ENCODE assay signal across 8 cellular contexts in the genomic region with DNA sequence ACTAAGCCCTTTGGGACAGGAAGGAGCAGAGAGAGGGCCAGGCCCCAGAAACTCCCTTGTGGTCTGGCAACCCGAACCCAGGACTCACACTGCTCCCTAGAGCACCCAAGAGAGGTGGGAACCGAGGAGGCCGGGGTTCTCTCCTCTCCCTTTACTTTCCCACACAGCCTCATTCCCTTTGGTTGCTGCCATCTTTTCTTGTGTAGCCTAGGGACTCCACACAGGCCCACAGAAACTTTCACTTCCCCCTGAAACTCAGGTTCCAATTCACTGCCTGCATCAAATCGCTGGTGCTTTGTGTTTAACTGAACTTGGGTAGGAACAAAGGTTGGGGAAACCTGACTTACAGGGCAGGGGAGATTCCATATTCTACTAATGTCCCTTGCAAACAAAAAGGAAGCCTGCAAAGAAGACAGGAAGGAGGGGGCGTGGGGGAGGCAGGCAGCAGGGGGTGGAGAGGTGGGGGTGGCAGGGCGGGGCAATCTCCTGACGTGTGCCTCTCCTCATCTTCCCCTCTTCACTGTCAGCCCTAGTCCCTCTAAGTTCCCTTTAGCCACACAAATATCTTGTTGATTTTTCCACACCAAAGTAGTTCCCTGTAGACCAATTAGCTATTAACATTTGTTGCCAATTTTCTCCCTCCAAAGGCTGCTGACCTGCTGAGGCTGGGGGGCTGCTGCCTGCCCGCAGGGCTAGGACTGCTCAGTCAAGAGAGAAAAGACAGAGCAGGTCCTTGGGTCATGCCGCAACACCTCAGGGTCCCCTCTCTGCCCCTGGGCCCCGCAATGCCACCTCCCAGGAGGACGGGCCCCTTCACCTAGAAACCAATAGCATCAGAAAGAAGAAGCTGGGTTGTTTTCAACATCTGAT. TPM values are rescaled to one million over a fixed set of nuclear protein-coding genes. Genes with fewer than 3 reads are reported as not detected.
DNase-seq lines count a peak whose midpoint lies in the region; ATAC-seq and TF ChIP-seq lines count a peak whose summit lies in the region.

No MANE protein-coding gene starts in this region.

- ATAC-seq in GM21723 (IDR thresholded peaks at IDR 0.05; ENCODE audit: unreplicated experiment): peak; percentile 48
- peak; percentile 54 for ATAC-seq in activated CD8-positive, alpha-beta T cell treated with anti-CD3 and anti-CD28 coated beads, Interleukin-2, amount 10 ng/mL, durations not matched to agents 7 days and 5 days

- H3K9me3 Mint-ChIP-seq in activated CD8-positive, alpha-beta T cell treated with anti-CD3 and anti-CD28 coated beads, Interleukin-2, amount 10 ng/mL, durations not matched to agents 7 days and 5 days (ENCODE audit: insufficient read depth): no peaks in the 10 kb centered on the region

- no peak overlapping the region for H3K9ac ChIP-seq in fibroblast of lung (ENCODE audit: insufficient read depth, low read length)

- peak overlapping the region; percentile 5 for H3K4me2 ChIP-seq in fibroblast of lung (ENCODE audit: extremely low read depth, insufficient read depth, low read length)

- H3K36me3 ChIP-seq in KOPT-K1 (ENCODE audit: insufficient read depth, low read length) (peaks cover 13% of the 10 kb centered on the region; the same call in 1 of the 2 replicates), fibroblast of lung (ENCODE audit: control insufficient read depth, insufficient read depth, low read length) (peaks cover 4% of the 10 kb centered on the region)

- H3K9me3 ChIP-seq in KOPT-K1 (ENCODE audit: insufficient read depth, low read length, poor library complexity, severe bottlenecking): no peaks in the 10 kb centered on the region
- H3K9me3 ChIP-seq in fibroblast of lung (ENCODE audit: control insufficient read depth, insufficient read depth, low read depth, low read length): no peaks in the 10 kb centered on the region

- TF ChIP-seq CTCF in fibroblast of lung (conservative IDR thresholded peaks at IDR 0.05 in 1 of 2, IDR thresholded peaks at IDR 0.05 in 1 of 2; ENCODE audit: low read depth in 1 of 2, low read length in 2 of 2): no peak

- H3K79me2 ChIP-seq in fibroblast of lung (ENCODE audit: control insufficient read depth, insufficient read depth, low read length): peaks cover 26% of the 10 kb centered on the region

- CTCF ChIA-PET in activated CD8-positive, alpha-beta T cell treated with anti-CD3 and anti-CD28 coated beads, Interleukin-2, amount 10 ng/mL, durations not matched to agents 7 days and 5 days (lab: Charles Lee): interaction anchor here (1.5 kb wide), 1 partner anchor 21 kb away, joined by 4 read pairs; no protein-coding TSS in a partner anchor

- H3K4me1 ChIP-seq in fibroblast of lung (ENCODE audit: control insufficient read depth, extremely low read depth, insufficient read depth, low read length): peaks cover 34% of the 10 kb centered on the region

- DNase-seq in activated CD8-positive, alpha-beta T cell treated with anti-CD3 and anti-CD28 coated beads, Interleukin-2, amount 10 ng/mL, durations not matched to agents 7 days and 5 days: peak; percentile 64
- DNase-seq in fibroblast of lung (ENCODE audit: low read depth in 2 of 2) (no peak), NCI-H1092 treated with DMSO at 0.1 percent for 48 hours (lab: John Stamatoyannopoulos, UW) (no peak), NCI-H2196 treated with DMSO at 0.1 percent for 48 hours (lab: John Stamatoyannopoulos, UW; ENCODE audit: unreplicated experiment) (no peak)
- peak; percentile 51 to 66 for DNase-seq in stimulated activated CD4-positive, alpha-beta T cell treated with anti-CD3 and anti-CD28 coated beads, Interleukin-1b, Interleukin-23, amount 100 ng/mL, for 4 hours (ENCODE audit: low read depth in 2 of 2)

- H3K36me3 Mint-ChIP-seq in activated CD8-positive, alpha-beta T cell treated with anti-CD3 and anti-CD28 coated beads, Interleukin-2, amount 10 ng/mL, durations not matched to agents 7 days and 5 days (ENCODE audit: low read depth): peaks cover 16% of the 10 kb centered on the region

- H3K4me3 ChIP-seq in GM08714 (ENCODE audit: low read length) (peak overlapping the region; percentile 21; the same call in 1 of the 2 replicates), fibroblast of lung (replicated peaks in 1 of 4; ENCODE audit: control extremely low read depth in 1 of 4, insufficient read depth in 1 of 4, low read depth in 3 of 4, low read length in 4 of 4) (no peak overlapping the region)

- H3K27ac ChIP-seq in KOPT-K1 (ENCODE audit: low read depth, low read length, poor library complexity, severe bottlenecking) (peak overlapping the region; percentile 76), fibroblast of lung (ENCODE audit: insufficient read depth, low read length) (no peak overlapping the region)

- peak overlapping the region; percentile 90 for H3K27ac Mint-ChIP-seq in activated CD8-positive, alpha-beta T cell treated with anti-CD3 and anti-CD28 coated beads, Interleukin-2, amount 10 ng/mL, durations not matched to agents 7 days and 5 days

- H3K27me3 ChIP-seq in fibroblast of lung (ENCODE audit: control insufficient read depth, insufficient read depth, low read length): no peaks in the 10 kb centered on the region

- H3K27me3 Mint-ChIP-seq in activated CD8-positive, alpha-beta T cell treated with anti-CD3 and anti-CD28 coated beads, Interleukin-2, amount 10 ng/mL, durations not matched to agents 7 days and 5 days (ENCODE audit: low read depth): no peaks in the 10 kb centered on the region

- peaks cover 55% of the 10 kb centered on the region for H3K4me1 Mint-ChIP-seq in activated CD8-positive, alpha-beta T cell treated with anti-CD3 and anti-CD28 coated beads, Interleukin-2, amount 10 ng/mL, durations not matched to agents 7 days and 5 days (ENCODE audit: low read depth)

- H2AFZ ChIP-seq in fibroblast of lung (ENCODE audit: low read length): no peak overlapping the region

- peaks cover 1% of the 10 kb centered on the region for H4K20me1 ChIP-seq in fibroblast of lung (ENCODE audit: control insufficient read depth, extremely low read depth, insufficient read depth, low read length)

- H3K4me3 Mint-ChIP-seq in activated CD8-positive, alpha-beta T cell treated with anti-CD3 and anti-CD28 coated beads, Interleukin-2, amount 10 ng/mL, durations not matched to agents 7 days and 5 days: peak overlapping the region; percentile 53

- POLR2A ChIA-PET in activated CD8-positive, alpha-beta T cell treated with anti-CD3 and anti-CD28 coated beads, Interleukin-2, amount 10 ng/mL, durations not matched to agents 7 days and 5 days (lab: Charles Lee): interaction anchor here (1.1 to 1.5 kb wide), 2 partner anchors 21 to 50 kb away, joined by 4 read pairs; no protein-coding TSS in a partner anchor

RNA-seq across cellular contexts. Expression of a gene that starts 8.0 kb away (rescaled TPM):
- total RNA-seq in activated CD8-positive, alpha-beta T cell treated with anti-CD3 and anti-CD28 coated beads, Interleukin-2, amount 10 ng/mL, durations not matched to agents 7 days and 5 days: 10 to 100 TPM; 34.1 to 39.0 TPM
- total RNA-seq in fibroblast of lung: 9.5 and 17.8 TPM in 2 replicates
- polyA plus RNA-seq in fibroblast of lung: 13.1 and 13.5 TPM in 2 replicates
- 16.2 and 17.6 TPM in 2 replicates for polyA plus RNA-seq in fibroblast of lung (2012)
- 59.6 and 59.9 TPM in 2 replicates for polyA minus RNA-seq in fibroblast of lung (ENCODE audit: low replicate concordance)

RNA-seq across cellular contexts. Expression of a gene that starts 23.5 kb away (rescaled TPM):
- total RNA-seq in activated CD8-positive, alpha-beta T cell treated with anti-CD3 and anti-CD28 coated beads, Interleukin-2, amount 10 ng/mL, durations not matched to agents 7 days and 5 days: 10 to 100 TPM; 17.3 to 18.8 TPM
- 11.8 and 13.5 TPM in 2 replicates for total RNA-seq in fibroblast of lung
- polyA plus RNA-seq in fibroblast of lung: 4.4 and 4.9 TPM in 2 replicates
- polyA plus RNA-seq in fibroblast of lung (2012): 4.4 and 5.0 TPM in 2 replicates
- 5.9 and 7.1 TPM in 2 replicates for polyA minus RNA-seq in fibroblast of lung (ENCODE audit: low replicate concordance)

Comparison
In these comparisons a context has a peak if more than half of its experiments do, and no peak if none do; other contexts are left out.
1. DNase-seq: peak in activated CD8-positive, alpha-beta T cell treated with anti-CD3 and anti-CD28 coated beads, Interleukin-2, amount 10 ng/mL, durations not matched to agents 7 days and 5 days (single experiment) and stimulated activated CD4-positive, alpha-beta T cell treated with anti-CD3 and anti-CD28 coated beads, Interleukin-1b, Interleukin-23, amount 100 ng/mL, for 4 hours (2 of 2); none in fibroblast of lung (0 of 2), NCI-H1092 treated with DMSO at 0.1 percent for 48 hours (single experiment) and NCI-H2196 treated with DMSO at 0.1 percent for 48 hours (single experiment).